Comparison of ENCODE assay signal across 8 cellular contexts in the genomic region with DNA sequence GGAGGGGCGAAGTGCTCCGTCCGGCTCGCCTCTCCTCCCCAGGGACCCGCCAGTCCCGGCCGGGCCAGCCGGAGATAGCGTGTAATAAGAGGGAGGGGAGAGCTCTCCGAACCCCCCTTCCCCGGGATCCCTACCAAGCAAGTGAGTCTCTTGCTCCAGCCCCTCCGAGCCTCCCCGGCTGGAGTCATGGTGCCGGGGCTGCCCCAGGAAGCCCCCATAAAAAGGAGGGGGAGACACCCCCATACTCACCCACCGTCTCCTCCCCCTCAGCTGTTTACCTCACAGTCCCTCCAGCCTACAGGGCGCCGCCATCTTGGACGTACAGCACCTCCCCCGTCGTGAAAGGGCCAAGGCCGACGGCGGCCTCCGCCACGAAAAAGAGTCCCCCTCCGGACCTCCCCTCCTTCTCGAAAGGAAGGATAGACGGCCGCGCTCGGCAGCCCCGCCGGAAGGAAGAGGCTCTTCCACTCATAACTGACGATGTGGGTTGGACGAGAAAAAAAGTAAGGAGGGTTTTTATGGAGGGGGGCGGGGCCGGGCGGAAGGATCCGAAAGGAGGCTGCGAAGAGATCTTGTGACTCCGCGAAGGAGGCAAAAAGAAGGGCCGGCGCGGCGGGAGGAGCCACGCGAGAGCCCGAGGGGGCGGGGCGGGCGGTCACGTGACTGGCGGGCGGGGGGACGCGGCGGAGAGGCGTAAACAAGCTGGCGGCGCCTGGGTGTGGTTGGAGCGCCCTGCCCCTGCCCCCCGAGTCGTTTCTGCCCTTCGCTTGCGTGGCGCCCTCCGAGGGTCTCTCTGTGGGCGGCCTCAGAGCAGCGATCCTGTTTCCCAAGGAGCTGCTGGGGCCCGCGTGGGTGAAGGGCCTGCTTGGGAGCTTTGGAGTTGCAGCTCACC. TPM values are rescaled to one million over a fixed set of nuclear protein-coding genes. Genes with fewer than 3 reads are reported as not detected.
A peak's percentile ranks its signal among the peaks of the same experiment; 100 is the strongest.
DNase-seq lines count a peak whose midpoint lies in the region; ATAC-seq, FAIRE-seq and TF ChIP-seq lines count a peak whose summit lies in the region.

Gene TSC1 (minus strand): TSS at position 323 of the 892 bp plus-strand sequence. CDS start 15,744 bp downstream, outside the sequence.

- TF ChIP-seq CTCF in AG09309 (IDR thresholded peaks at IDR 0.05; ENCODE audit: control insufficient read depth, insufficient read depth, low read depth, low read length, missing control alignments) (no peak), coronary artery (IDR thresholded peaks at IDR 0.05) (no peak)

- FAIRE-seq in GM19239 (lab: Jason Lieb, UNC) = peak; percentile 67

- H3K36me3 Mint-ChIP-seq in activated CD4-positive, alpha-beta T cell treated with anti-CD3 and anti-CD28 coated beads, Interleukin-2, amount 10 ng/mL, durations not matched to agents 7 days and 5 days (ENCODE audit: low read depth) = no peaks in the 10 kb centered on the region

- peaks cover 33% of the 10 kb centered on the region for H3K4me1 Mint-ChIP-seq in activated CD4-positive, alpha-beta T cell treated with anti-CD3 and anti-CD28 coated beads, Interleukin-2, amount 10 ng/mL, durations not matched to agents 7 days and 5 days

- peak within 1 kb of the TSS; percentile 87 to 95 for H3K27ac ChIP-seq in coronary artery

- CTCF ChIA-PET in activated CD4-positive, alpha-beta T cell treated with anti-CD3 and anti-CD28 coated beads, Interleukin-2, amount 10 ng/mL, durations not matched to agents 7 days and 5 days (lab: Charles Lee) = interaction anchor here (0.6 to 1.5 kb wide), 2 partner anchors 10 to 172 kb away, joined by 3 read pairs; no protein-coding TSS in a partner anchor

- peak within 1 kb of the TSS; percentile 85 for H3K4me3 Mint-ChIP-seq in activated CD4-positive, alpha-beta T cell treated with anti-CD3 and anti-CD28 coated beads, Interleukin-2, amount 10 ng/mL, durations not matched to agents 7 days and 5 days

- POLR2A ChIA-PET in activated CD4-positive, alpha-beta T cell treated with anti-CD3 and anti-CD28 coated beads, Interleukin-2, amount 10 ng/mL, durations not matched to agents 7 days and 5 days (lab: Charles Lee) = interaction anchor here (0.7 kb wide), 1 partner anchor 49 kb away, joined by 3 read pairs; no protein-coding TSS in a partner anchor

- no peaks in the 10 kb centered on the region for H3K9me3 Mint-ChIP-seq in activated CD4-positive, alpha-beta T cell treated with anti-CD3 and anti-CD28 coated beads, Interleukin-2, amount 10 ng/mL, durations not matched to agents 7 days and 5 days

- no peaks in the 10 kb centered on the region for H3K27me3 Mint-ChIP-seq in activated CD4-positive, alpha-beta T cell treated with anti-CD3 and anti-CD28 coated beads, Interleukin-2, amount 10 ng/mL, durations not matched to agents 7 days and 5 days

- H3K27ac Mint-ChIP-seq in activated CD4-positive, alpha-beta T cell treated with anti-CD3 and anti-CD28 coated beads, Interleukin-2, amount 10 ng/mL, durations not matched to agents 7 days and 5 days = peak within 1 kb of the TSS; percentile 99

- ATAC-seq in HG03460 (IDR thresholded peaks at IDR 0.05; ENCODE audit: unreplicated experiment) = peak; percentile 68

- DNase-seq in AG09309 (ENCODE audit: low read depth) (peak; percentile 87), GM19239 (ENCODE audit: insufficient read length, low spot score) (peak; percentile 82), NCI-H526 treated with DMSO at 0.1 percent for 48 hours (lab: John Stamatoyannopoulos, UW) (peak; percentile 89), coronary artery (ENCODE audit: low spot score) (peak; percentile 96), left kidney (ENCODE audit: low read depth, low spot score) (peak; percentile 98)
- peak; percentile 96 for DNase-seq in activated CD4-positive, alpha-beta T cell treated with anti-CD3 and anti-CD28 coated beads, Interleukin-2, amount 10 ng/mL, durations not matched to agents 7 days and 5 days
- peak; percentile 97 for DNase-seq in stimulated activated CD4-positive, alpha-beta T cell treated with anti-CD3 and anti-CD28 coated beads, Interleukin-1b, Interleukin-23, amount 100 ng/mL, for 48 hours

- peak within 1 kb of the TSS; percentile 95 for H3K4me3 ChIP-seq in AG09309 (ENCODE audit: control insufficient read depth, low read depth, low read length)
- H3K4me3 ChIP-seq in coronary artery = peak within 1 kb of the TSS; percentile 98

RNA-seq across cellular contexts. Expression of gene TSC1, which starts in this region (rescaled TPM):
- total RNA-seq in activated CD4-positive, alpha-beta T cell treated with anti-CD3 and anti-CD28 coated beads, Interleukin-2, amount 10 ng/mL, durations not matched to agents 7 days and 5 days = 10 to 100 TPM; 36.8 to 37.6 TPM

Comparison
In these comparisons a context has a peak if more than half of its experiments do, and no peak if none do; other contexts are left out.
1. Peak in every context shown above with its lines: DNase-seq, ATAC-seq, H3K4me3 ChIP-seq and H3K27ac ChIP-seq.